1 cellular context compared by ENCODE assay signal in the genomic region with DNA sequence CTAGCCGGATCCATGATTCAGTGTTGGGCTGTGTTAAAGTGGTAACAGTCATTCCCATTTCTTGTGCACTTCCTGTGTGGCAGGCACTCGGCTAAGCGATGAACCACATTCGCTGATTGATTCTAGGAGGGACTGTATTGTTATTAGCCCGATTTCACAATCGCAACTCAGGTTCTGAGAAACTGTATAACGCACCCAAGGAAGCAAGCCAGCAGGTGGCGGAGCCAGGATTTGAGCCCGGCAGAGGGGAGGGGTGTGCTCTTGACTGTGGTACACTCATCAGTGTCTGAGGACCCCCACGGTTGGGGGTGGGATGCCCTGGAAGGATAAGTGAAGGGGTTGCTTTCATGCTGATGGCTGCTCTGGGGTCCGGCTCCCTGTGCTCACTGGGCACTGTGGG.
TF ChIP-seq lines count a peak whose summit lies in the region.

No MANE protein-coding gene starts in this region.

TF ChIP-seq in K562, 482 proteins besides CTCF, POLR2A, EP300 and RAD21:
- no peak for TF ChIP-seq GABPB1 (CRISPR knock-in tag; IDR thresholded peaks at IDR 0.05)
- TF ChIP-seq CEBPG (CRISPR knock-in tag; IDR thresholded peaks at IDR 0.05), result 0 out of 2 replicates have a peak, but pooled peaks have one; percentile 16
- no peak for TF ChIP-seq CEBPG (tag; conservative IDR thresholded peaks at IDR 0.05 in 1 of 2, IDR thresholded peaks at IDR 0.05 in 1 of 2)
- peak; percentile 66 for TF ChIP-seq CEBPB (tag; IDR thresholded peaks at IDR 0.05)
